ENCODE assay signal across 8 cellular contexts in genomic region chr13:40790232-40790631, GRCh38. TPM values are rescaled to one million over a fixed set of nuclear protein-coding genes. Genes with fewer than 3 reads are reported as not detected.
DNase-seq lines count a peak whose midpoint lies in the region; ATAC-seq and TF ChIP-seq lines count a peak whose summit lies in the region.

No MANE protein-coding gene starts in this region.

- TF ChIP-seq CTCF in WTC11 (IDR thresholded peaks at IDR 0.05) = no peak

- H3K27ac ChIP-seq in stomach smooth muscle (ENCODE audit: low read length) = peak overlapping the region; percentile 55

- H3K27me3 Mint-ChIP-seq in T-helper 1 cell treated with Interleukin-12 subunit alpha and Interleukin-12 subunit beta and Interleukin-4 antibody, amounts not matched to agents 30 μg/mL and 1 μg/mL, for 36 hours (ENCODE audit: low read depth) = no peaks in the 10 kb centered on the region
- no peaks in the 10 kb centered on the region for H3K27me3 Mint-ChIP-seq in WTC11 (ENCODE audit: low read depth)

- no peaks in the 10 kb centered on the region for H3K9me3 Mint-ChIP-seq in T-helper 1 cell treated with Interleukin-12 subunit alpha and Interleukin-12 subunit beta and Interleukin-4 antibody, amounts not matched to agents 30 μg/mL and 1 μg/mL, for 36 hours
- no peaks in the 10 kb centered on the region for H3K9me3 Mint-ChIP-seq in WTC11

- peaks cover 11% of the 10 kb centered on the region for H3K4me1 Mint-ChIP-seq in T-helper 1 cell treated with Interleukin-12 subunit alpha and Interleukin-12 subunit beta and Interleukin-4 antibody, amounts not matched to agents 30 μg/mL and 1 μg/mL, for 36 hours (ENCODE audit: low read depth)
- H3K4me1 Mint-ChIP-seq in WTC11 = peaks cover 9% of the 10 kb centered on the region

- H3K9me3 ChIP-seq in stomach smooth muscle (ENCODE audit: control insufficient read depth in 2 of 2, low read length in 2 of 2) = no peaks in the 10 kb centered on the region

- CTCF ChIA-PET in WTC11 (lab: Charles Lee) = interaction anchor here (1.0 to 4.2 kb wide), 2 partner anchors 12 to 24 kb away, joined by 3 to 36 read pairs; no protein-coding TSS in a partner anchor

- POLR2A ChIA-PET in WTC11 (lab: Charles Lee) = interaction anchor here (1.2 kb wide), 1 partner anchor 10 kb away, joined by 4 read pairs; no protein-coding TSS in a partner anchor

- no peak for ATAC-seq in WTC11
- ATAC-seq in HG02884 (IDR thresholded peaks at IDR 0.05; ENCODE audit: unreplicated experiment) = no peak

- peak overlapping the region; percentile 66 to 72 for H3K9ac ChIP-seq in stomach smooth muscle (ENCODE audit: low read length in 2 of 2)

- peaks cover 0 to 2% of the 10 kb centered on the region in 2 donors for H3K36me3 ChIP-seq in stomach smooth muscle (ENCODE audit: control insufficient read depth in 2 of 2, insufficient read depth in 2 of 2, low read length in 2 of 2)

- H3K4me3 Mint-ChIP-seq in T-helper 1 cell treated with Interleukin-12 subunit alpha and Interleukin-12 subunit beta and Interleukin-4 antibody, amounts not matched to agents 30 μg/mL and 1 μg/mL, for 36 hours = peak overlapping the region; percentile 70
- H3K4me3 Mint-ChIP-seq in WTC11 = peak overlapping the region; percentile 74

- H3K27ac Mint-ChIP-seq in T-helper 1 cell treated with Interleukin-12 subunit alpha and Interleukin-12 subunit beta and Interleukin-4 antibody, amounts not matched to agents 30 μg/mL and 1 μg/mL, for 36 hours = peak overlapping the region; percentile 20
- no peak overlapping the region for H3K27ac Mint-ChIP-seq in WTC11

- no peaks in the 10 kb centered on the region for H3K27me3 ChIP-seq in stomach smooth muscle (ENCODE audit: control insufficient read depth in 1 of 2, insufficient read depth in 2 of 2, low read length in 2 of 2)

- H3K4me3 ChIP-seq in iPS-11a (ENCODE audit: low read depth, low read length) = peak overlapping the region; percentile 73
- H3K4me3 ChIP-seq in stomach smooth muscle (ENCODE audit: low read length in 2 of 2) = peak overlapping the region; percentile 76 to 80

- peaks cover 10% of the 10 kb centered on the region for H3K4me1 ChIP-seq in stomach smooth muscle (ENCODE audit: control insufficient read depth, insufficient read depth, low read length)

- DNase-seq in T-helper 1 cell (no peak), WTC11 (ENCODE audit: low spot score) (no peak), NCI-H1694 (lab: John Stamatoyannopoulos, UW) (no peak), GOT3 (lab: John Stamatoyannopoulos, UW) (no peak)

- H3K36me3 Mint-ChIP-seq in T-helper 1 cell treated with Interleukin-12 subunit alpha and Interleukin-12 subunit beta and Interleukin-4 antibody, amounts not matched to agents 30 μg/mL and 1 μg/mL, for 36 hours (ENCODE audit: low read depth) = no peaks in the 10 kb centered on the region
- no peaks in the 10 kb centered on the region for H3K36me3 Mint-ChIP-seq in WTC11

TF ChIP-seq in WTC11, 78 proteins besides CTCF, POLR2A, EP300 and RAD21:
- TF ChIP-seq, protein P1, sequence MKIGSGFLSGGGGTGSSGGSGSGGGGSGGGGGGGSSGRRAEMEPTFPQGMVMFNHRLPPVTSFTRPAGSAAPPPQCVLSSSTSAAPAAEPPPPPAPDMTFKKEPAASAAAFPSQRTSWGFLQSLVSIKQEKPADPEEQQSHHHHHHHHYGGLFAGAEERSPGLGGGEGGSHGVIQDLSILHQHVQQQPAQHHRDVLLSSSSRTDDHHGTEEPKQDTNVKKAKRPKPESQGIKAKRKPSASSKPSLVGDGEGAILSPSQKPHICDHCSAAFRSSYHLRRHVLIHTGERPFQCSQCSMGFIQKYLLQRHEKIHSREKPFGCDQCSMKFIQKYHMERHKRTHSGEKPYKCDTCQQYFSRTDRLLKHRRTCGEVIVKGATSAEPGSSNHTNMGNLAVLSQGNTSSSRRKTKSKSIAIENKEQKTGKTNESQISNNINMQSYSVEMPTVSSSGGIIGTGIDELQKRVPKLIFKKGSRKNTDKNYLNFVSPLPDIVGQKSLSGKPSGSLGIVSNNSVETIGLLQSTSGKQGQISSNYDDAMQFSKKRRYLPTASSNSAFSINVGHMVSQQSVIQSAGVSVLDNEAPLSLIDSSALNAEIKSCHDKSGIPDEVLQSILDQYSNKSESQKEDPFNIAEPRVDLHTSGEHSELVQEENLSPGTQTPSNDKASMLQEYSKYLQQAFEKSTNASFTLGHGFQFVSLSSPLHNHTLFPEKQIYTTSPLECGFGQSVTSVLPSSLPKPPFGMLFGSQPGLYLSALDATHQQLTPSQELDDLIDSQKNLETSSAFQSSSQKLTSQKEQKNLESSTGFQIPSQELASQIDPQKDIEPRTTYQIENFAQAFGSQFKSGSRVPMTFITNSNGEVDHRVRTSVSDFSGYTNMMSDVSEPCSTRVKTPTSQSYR (CRISPR knock-in tag; IDR thresholded peaks at IDR 0.05) = no peak

RNA-seq across cellular contexts. Expression of gene SLC25A15, which starts 0.8 kb away (rescaled TPM):
- total RNA-seq in WTC11 (2021) = 20.2 to 20.7 TPM (median 20.2 TPM) in 3 replicates

RNA-seq across cellular contexts. Expression of gene MRPS31, which starts 19.2 kb away (rescaled TPM):
- total RNA-seq in WTC11 (2021) = 25.5 to 28.0 TPM (median 26.1 TPM) in 3 replicates
